8 cellular contexts compared by ENCODE assay signal in the genomic region with DNA sequence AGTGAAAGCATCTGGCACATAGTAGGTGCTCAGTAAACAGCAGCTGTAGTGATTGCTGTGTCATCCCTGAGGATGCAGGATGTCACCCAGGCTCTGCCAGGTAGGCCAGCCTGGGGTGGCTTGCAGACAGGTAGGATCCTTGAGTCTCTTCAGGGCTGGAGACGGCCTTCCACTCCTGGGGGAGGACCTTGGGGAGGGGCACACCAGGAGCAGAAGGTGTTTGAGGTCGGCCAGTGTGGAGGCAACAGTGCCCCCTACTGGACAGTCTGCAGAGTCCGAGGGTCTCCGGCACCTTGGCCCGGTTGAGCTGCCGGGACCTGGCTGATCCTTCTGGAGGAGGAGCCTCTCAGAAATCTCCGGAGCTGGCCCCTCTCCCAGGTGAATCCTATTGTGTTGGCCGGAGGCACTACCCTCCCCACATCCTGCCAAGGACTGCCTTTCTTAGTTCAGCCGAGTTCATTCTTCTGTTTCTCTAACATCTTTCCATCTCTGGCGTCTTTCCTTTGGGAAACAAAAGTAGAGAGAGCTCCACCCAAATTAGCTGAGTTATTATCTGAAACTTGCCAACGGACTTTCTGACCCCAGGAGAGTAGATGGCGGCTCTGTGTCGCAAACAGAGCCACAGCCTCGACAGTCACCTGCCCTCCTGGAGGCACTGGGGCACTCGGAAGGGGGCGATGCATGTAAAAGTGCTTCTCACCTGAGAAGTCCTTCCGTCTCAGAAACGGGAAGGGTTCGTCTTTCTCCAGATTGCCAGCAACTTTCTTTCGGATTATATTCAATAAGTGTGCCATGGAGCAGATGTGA. TPM values are rescaled to one million over a fixed set of nuclear protein-coding genes. Genes with fewer than 3 reads are reported as not detected.
DNase-seq lines count a peak whose midpoint lies in the region; ATAC-seq and TF ChIP-seq lines count a peak whose summit lies in the region.

No MANE protein-coding gene starts in this region.

- H3K27ac Mint-ChIP-seq in MCF 10A (ENCODE audit: low read depth, unreplicated experiment), result no peak overlapping the region
- H3K27ac Mint-ChIP-seq in stimulated activated memory B cell treated with anti-CD40 and anti-IgM and Interleukin-4, amounts not matched to agents 10 μg/mL and 1 μg/mL and 100 μg/mL, for 72 hours, result no peak overlapping the region

- H2AFZ ChIP-seq in OCI-LY7 (ENCODE audit: low read length), result no peak overlapping the region

- H3K36me3 ChIP-seq in A673 (ENCODE audit: insufficient read depth, low read length, poor library complexity, severe bottlenecking) (no peaks in the 10 kb centered on the region), OCI-LY7 (ENCODE audit: insufficient read depth, low read length) (no peaks in the 10 kb centered on the region)

- H3K4me1 Mint-ChIP-seq in MCF 10A (ENCODE audit: insufficient read depth, unreplicated experiment), result peaks cover 19% of the 10 kb centered on the region
- H3K4me1 Mint-ChIP-seq in stimulated activated memory B cell treated with anti-CD40 and anti-IgM and Interleukin-4, amounts not matched to agents 10 μg/mL and 1 μg/mL and 100 μg/mL, for 72 hours, result peaks cover 17% of the 10 kb centered on the region

- CTCF ChIA-PET in A673 (lab: Charles Lee) (interaction anchor here (0.6 kb wide), 2 partner anchors 170 to 354 kb away, joined by 3 read pairs; no protein-coding TSS in a partner anchor), OCI-LY7 (lab: Charles Lee; ENCODE audit: unreplicated experiment) (interaction anchor here (0.6 kb wide), 1 partner anchor 157 kb away, joined by 4 read pairs; no protein-coding TSS in a partner anchor), MCF 10A (lab: Yijun Ruan, JAX) (interaction anchor here (0.6 to 2.6 kb wide), 10 partner anchors 9 to 1326 kb away, joined by 3 to 8 read pairs (median 4); no protein-coding TSS in a partner anchor)

- H3K4me2 ChIP-seq in OCI-LY7 (ENCODE audit: low read length), result no peak overlapping the region

- H3K4me1 ChIP-seq in A673 (ENCODE audit: insufficient read depth, low read length, poor library complexity, severe bottlenecking), result no peaks in the 10 kb centered on the region
- no peaks in the 10 kb centered on the region for H3K4me1 ChIP-seq in OCI-LY7 (ENCODE audit: insufficient read depth, low read length, poor library complexity, severe bottlenecking)

- no peaks in the 10 kb centered on the region for H3K9me3 ChIP-seq in A673 (ENCODE audit: low read depth, low read length, poor library complexity, severe bottlenecking)
- no peaks in the 10 kb centered on the region for H3K9me3 ChIP-seq in OCI-LY7 (ENCODE audit: low read length)

- ATAC-seq in GM18517 (IDR thresholded peaks at IDR 0.05; ENCODE audit: unreplicated experiment) (peak; percentile 69), GM21447 (IDR thresholded peaks at IDR 0.05; ENCODE audit: unreplicated experiment) (no peak)
- peak; percentile 80 for ATAC-seq in stimulated activated memory B cell treated with anti-CD40 and anti-IgM and Interleukin-4, amounts not matched to agents 10 μg/mL and 1 μg/mL and 100 μg/mL, for 72 hours

- intact Hi-C loops in A673 (cut with micrococcal nuclease; ENCODE audit: unreplicated experiment) (loop anchor here (10.0 kb wide), 1 partner anchor 267 kb away; no protein-coding TSS in a partner anchor), OCI-LY7 (cut with micrococcal nuclease; ENCODE audit: unreplicated experiment) (loop anchor here (1.0 to 10.0 kb wide), 3 partner anchors 132 to 674 kb away; no protein-coding TSS in a partner anchor), MCF 10A (cut with micrococcal nuclease) (no loop called here)

- H3K9me3 Mint-ChIP-seq in MCF 10A (ENCODE audit: unreplicated experiment), result no peaks in the 10 kb centered on the region
- H3K9me3 Mint-ChIP-seq in stimulated activated memory B cell treated with anti-CD40 and anti-IgM and Interleukin-4, amounts not matched to agents 10 μg/mL and 1 μg/mL and 100 μg/mL, for 72 hours, result no peaks in the 10 kb centered on the region

- no peak overlapping the region for H3K4me3 ChIP-seq in A673 (ENCODE audit: low read depth, low read length, poor library complexity, severe bottlenecking)
- no peak overlapping the region for H3K4me3 ChIP-seq in OCI-LY7 (ENCODE audit: low read depth, low read length, poor library complexity, severe bottlenecking)

- no peak overlapping the region for H3K4me3 Mint-ChIP-seq in MCF 10A (ENCODE audit: unreplicated experiment)
- H3K4me3 Mint-ChIP-seq in stimulated activated memory B cell treated with anti-CD40 and anti-IgM and Interleukin-4, amounts not matched to agents 10 μg/mL and 1 μg/mL and 100 μg/mL, for 72 hours, result no peak overlapping the region

- no peaks in the 10 kb centered on the region for H3K27me3 ChIP-seq in A673 (replicated peaks; ENCODE audit: insufficient read depth, low read depth, low read length, poor library complexity)

- no peaks in the 10 kb centered on the region for H4K20me1 ChIP-seq in OCI-LY7 (ENCODE audit: insufficient read depth, low read length)

- TF ChIP-seq CTCF in A673 (conservative IDR thresholded peaks at IDR 0.05; ENCODE audit: low read depth, low read length) (peak; percentile 86), OCI-LY7 (conservative IDR thresholded peaks at IDR 0.05; ENCODE audit: low read length) (peak; percentile 92), MCF 10A (IDR thresholded peaks at IDR 0.05; ENCODE audit: unreplicated experiment) (peak; percentile 79)

- H3K79me2 ChIP-seq in OCI-LY7 (ENCODE audit: insufficient read depth, low read depth, low read length), result no peaks in the 10 kb centered on the region

- H3K9me2 ChIP-seq in OCI-LY7 (ENCODE audit: insufficient read depth, low read length), result no peaks in the 10 kb centered on the region

- H3K27me3 Mint-ChIP-seq in MCF 10A (ENCODE audit: insufficient read depth, unreplicated experiment), result no peaks in the 10 kb centered on the region
- peaks cover 49% of the 10 kb centered on the region for H3K27me3 Mint-ChIP-seq in stimulated activated memory B cell treated with anti-CD40 and anti-IgM and Interleukin-4, amounts not matched to agents 10 μg/mL and 1 μg/mL and 100 μg/mL, for 72 hours

- no peaks in the 10 kb centered on the region for H3K36me3 Mint-ChIP-seq in MCF 10A (ENCODE audit: insufficient read depth, unreplicated experiment)
- no peaks in the 10 kb centered on the region for H3K36me3 Mint-ChIP-seq in stimulated activated memory B cell treated with anti-CD40 and anti-IgM and Interleukin-4, amounts not matched to agents 10 μg/mL and 1 μg/mL and 100 μg/mL, for 72 hours

- DNase-seq in A673 (ENCODE audit: low spot score) (peak; percentile 54), OCI-LY7 (ENCODE audit: low spot score) (peak; percentile 55), MCF 10A (ENCODE audit: unreplicated experiment) (peak; percentile 72), left kidney (ENCODE audit: low read depth, low spot score) (peak; percentile 62), ureter (ENCODE audit: low spot score) (no peak)

- no TSS peak for BruUV-seq in A673 (replicated peaks; lab: Mats Ljungman, UMichigan)
- BruUV-seq in OCI-LY7 (replicated peaks; lab: Mats Ljungman, UMichigan), result no TSS peak
- no TSS peak for BruUV-seq in MCF 10A (replicated peaks; lab: Mats Ljungman, UMichigan)

- H3K27ac ChIP-seq in A673 (ENCODE audit: low read depth, low read length, poor library complexity, severe bottlenecking) (no peak overlapping the region), OCI-LY7 (ENCODE audit: low read depth, low read length, poor library complexity, severe bottlenecking) (no peak overlapping the region)

- POLR2A ChIA-PET in A673 (lab: Charles Lee; ENCODE audit: low non-redundant PET), result no interaction called here
- POLR2A ChIA-PET in OCI-LY7 (lab: Charles Lee), result interaction anchor here (1.3 kb wide), 1 partner anchor 34 kb away, joined by 3 read pairs; no protein-coding TSS in a partner anchor
- POLR2A ChIA-PET in MCF 10A (lab: Yijun Ruan, JAX), result interaction anchor here (0.7 kb wide), 1 partner anchor 24 kb away, joined by 3 read pairs; no protein-coding TSS in a partner anchor

RNA-seq across cellular contexts. Expression of gene CLMN, which starts 41.9 kb away (rescaled TPM):
- 8.6 and 12.2 TPM in 2 replicates for total RNA-seq in A673 (2021)
- 5.8 and 6.8 TPM in 2 replicates for total RNA-seq in OCI-LY7 (2014; rRNA removed; shearing (Covaris generic))
- 12.0 and 13.0 TPM in 2 replicates for total RNA-seq in OCI-LY7 (2022)
- 15.7 and 17.9 TPM in 2 replicates for total RNA-seq in MCF 10A (2022)
- 91.9 TPM for total RNA-seq in ureter
